ENCODE assay signal across 1 cellular context in genomic region chr20:50778994-50779393, GRCh38. TPM values are rescaled to one million over a fixed set of nuclear protein-coding genes. Genes with fewer than 3 reads are reported as not detected.
"Had no signal": no experiment of that assay in that cellular context is flagged by ENCODE, and none has a peak within 500 bp of the region (broad histone marks: within the 10 kb centered on the region; RNA-seq: fewer than 3 reads in every experiment).

No MANE protein-coding gene starts in this region.

RNA-seq across cellular contexts. Expression of gene PARD6B, which starts 47.6 kb away (rescaled TPM):
- total RNA-seq: GM23248 had no signal
